In the genomic region with DNA sequence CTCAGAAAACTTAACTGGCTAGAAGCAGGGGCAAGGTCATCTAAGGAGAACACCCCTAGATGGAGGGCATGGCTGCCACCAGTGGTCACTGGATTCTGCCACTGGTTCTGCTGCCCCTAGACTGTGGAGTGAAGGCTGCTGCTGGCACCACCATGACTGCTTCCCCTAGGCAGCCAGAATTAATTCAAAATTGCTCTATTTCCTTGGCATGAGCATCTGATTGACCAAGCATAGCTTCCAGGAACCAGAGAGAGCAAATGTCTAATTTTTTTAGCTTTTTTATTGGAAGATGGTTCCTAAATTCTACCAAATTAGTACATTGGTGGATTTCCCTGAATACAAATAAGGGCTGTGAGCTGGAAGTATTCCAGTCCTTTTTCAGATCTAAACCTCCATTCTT, we compare ENCODE assay signal across 12 cellular contexts.
DNase-seq lines count a peak whose midpoint lies in the region; ATAC-seq and TF ChIP-seq lines count a peak whose summit lies in the region.
"Had no signal": no experiment of that assay in that cellular context is flagged by ENCODE, and none has a peak within 500 bp of the region (broad histone marks: within the 10 kb centered on the region; RNA-seq: fewer than 3 reads in every experiment).

No MANE protein-coding gene starts in this region.

- H3K9ac ChIP-seq in neuronal stem cell (ENCODE audit: low read depth, low read length, poor library complexity): no peak overlapping the region
- no peak overlapping the region for H3K9ac ChIP-seq in SK-N-SH

- H3K9me2 ChIP-seq in SK-N-SH: no peaks in the 10 kb centered on the region

- H3K27ac ChIP-seq in neuronal stem cell (replicated peaks; ENCODE audit: low read length) (no peak overlapping the region), upper lobe of left lung (no peak overlapping the region), SK-N-SH (ENCODE audit: low read depth in 2 of 2, low read length in 1 of 2) (no peak overlapping the region), breast epithelium (no peak overlapping the region)

- H2AK5ac ChIP-seq in neuronal stem cell (ENCODE audit: low read depth, low read length): no peak overlapping the region

- H4K91ac ChIP-seq in neuronal stem cell (ENCODE audit: low read depth, low read length, poor library complexity): no peak overlapping the region

- TF ChIP-seq EP300 in upper lobe of left lung (IDR thresholded peaks at IDR 0.05) (no peak), SK-N-SH (IDR thresholded peaks at IDR 0.05; ENCODE audit: borderline replicate concordance in 1 of 2, low read depth in 1 of 2, low read length in 1 of 2) (no peak)

- POLR2A ChIA-PET in SK-N-SH (lab: Yijun Ruan, JAX): no interaction called here

- H3K9me3 ChIP-seq in neuronal stem cell (replicated peaks in 1 of 2; ENCODE audit: control insufficient read depth in 2 of 2, insufficient read depth in 1 of 2, low read depth in 1 of 2, low read length in 2 of 2) (no peaks in the 10 kb centered on the region), upper lobe of left lung (no peaks in the 10 kb centered on the region), SK-N-SH (no peaks in the 10 kb centered on the region), breast epithelium (no peaks in the 10 kb centered on the region)

- intact Hi-C loops in breast epithelium (cut with DNase I; ENCODE audit: low total_unique reads): no loop called here

- peak overlapping the region; percentile 69 for H2BK12ac ChIP-seq in neuronal stem cell (ENCODE audit: low read length)

- no peaks in the 10 kb centered on the region for H3K36me3 ChIP-seq in neuronal stem cell (replicated peaks in 1 of 2; ENCODE audit: control insufficient read depth in 2 of 2, insufficient read depth in 2 of 2, low read length in 2 of 2)
- no peaks in the 10 kb centered on the region for H3K36me3 ChIP-seq in upper lobe of left lung
- no peaks in the 10 kb centered on the region for H3K36me3 ChIP-seq in SK-N-SH (replicated peaks in 1 of 2; ENCODE audit: control insufficient read depth in 1 of 2, insufficient read depth in 2 of 2, low read length in 1 of 2)
- no peaks in the 10 kb centered on the region for H3K36me3 ChIP-seq in breast epithelium

- H2BK120ac ChIP-seq in neuronal stem cell (ENCODE audit: low read depth, low read length): no peak overlapping the region

- TF ChIP-seq CTCF in upper lobe of left lung (IDR thresholded peaks at IDR 0.05) (no peak), SK-N-SH (IDR thresholded peaks at IDR 0.05) (no peak), breast epithelium (IDR thresholded peaks at IDR 0.05) (no peak)

- H3K79me1 ChIP-seq in neuronal stem cell (ENCODE audit: low read depth, low read length): no peaks in the 10 kb centered on the region

- H3K4ac ChIP-seq in neuronal stem cell (ENCODE audit: low read length): no peak overlapping the region

- H3K79me2 ChIP-seq in SK-N-SH (ENCODE audit: insufficient read depth): no peaks in the 10 kb centered on the region

- no peak overlapping the region for H3K14ac ChIP-seq in neuronal stem cell (ENCODE audit: low read length)

- H4K8ac ChIP-seq in neuronal stem cell (ENCODE audit: low read depth, low read length): no peak overlapping the region

- H3K18ac ChIP-seq in neuronal stem cell (ENCODE audit: low read length): peak overlapping the region; percentile 71

- DNase-seq in NCI-H446 treated with DMSO at 0.1 percent for 48 hours (lab: John Stamatoyannopoulos, UW): peak; percentile 28
- peak; percentile 7 for DNase-seq in cerebellum (ENCODE audit: low spot score)
- DNase-seq in neuronal stem cell (ENCODE audit: low spot score): no peak
- no peak for DNase-seq in upper lobe of left lung
- DNase-seq in SK-N-SH: no peak
- DNase-seq in breast epithelium (ENCODE audit: low spot score in 2 of 2): no peak
- no peak for DNase-seq in NCI-H524 treated with DMSO at 0.1 percent for 48 hours (lab: John Stamatoyannopoulos, UW)
- DNase-seq: Calu3; CD4-positive, alpha-beta T cell; DMS 273 treated with DMSO at 0.1 percent for 48 hours had no signal

- H4K20me1 ChIP-seq in SK-N-SH (ENCODE audit: insufficient read depth): no peaks in the 10 kb centered on the region

- H3K23ac ChIP-seq in neuronal stem cell (ENCODE audit: low read depth, low read length, poor library complexity): no peak overlapping the region

- no peak overlapping the region for H3K4me2 ChIP-seq in neuronal stem cell (ENCODE audit: insufficient read depth, low read length, poor library complexity, severe bottlenecking)
- no peak overlapping the region for H3K4me2 ChIP-seq in SK-N-SH

- H2BK15ac ChIP-seq in neuronal stem cell (ENCODE audit: low read length): no peak overlapping the region

- no peak for TF ChIP-seq RAD21 in SK-N-SH (IDR thresholded peaks at IDR 0.05; ENCODE audit: low read length)

- H3F3A ChIP-seq in SK-N-SH (replicated peaks; ENCODE audit: insufficient read depth): no peaks in the 10 kb centered on the region

- H3K27me3 ChIP-seq in neuronal stem cell (ENCODE audit: control insufficient read depth in 3 of 3, insufficient read depth in 3 of 3, low read depth in 1 of 3, low read length in 3 of 3) (no peaks in the 10 kb centered on the region), upper lobe of left lung (no peaks in the 10 kb centered on the region), SK-N-SH (ENCODE audit: insufficient read depth) (no peaks in the 10 kb centered on the region; the same call in 1 of the 2 replicates), breast epithelium (no peaks in the 10 kb centered on the region)

- TF ChIP-seq POLR2A in upper lobe of left lung (IDR thresholded peaks at IDR 0.05) (no peak), breast epithelium (IDR thresholded peaks at IDR 0.05) (no peak)

- peak; percentile 14 to 49 for ATAC-seq in upper lobe of left lung (ENCODE audit: low FRiP score in 2 of 2)
- ATAC-seq: GM12878, HepG2 had no signal

- H3K4me3 ChIP-seq in neuronal stem cell (ENCODE audit: low read length in 2 of 2) (no peak overlapping the region), upper lobe of left lung (no peak overlapping the region), SK-N-SH (ENCODE audit: low read depth in 2 of 2, low read length in 1 of 2) (no peak overlapping the region), breast epithelium (no peak overlapping the region)
- H3K4me3 ChIP-seq: GM12878 had no signal

- H3K4me1 ChIP-seq in neuronal stem cell (ENCODE audit: control insufficient read depth in 2 of 2, insufficient read depth in 1 of 2, low read depth in 1 of 2, low read length in 2 of 2): peaks cover 2 to 3% of the 10 kb centered on the region in 2 donors
- no peaks in the 10 kb centered on the region for H3K4me1 ChIP-seq in upper lobe of left lung
- no peaks in the 10 kb centered on the region for H3K4me1 ChIP-seq in SK-N-SH (ENCODE audit: control insufficient read depth in 1 of 2, insufficient read depth in 2 of 2, low read depth in 1 of 2, low read length in 1 of 2)
- no peaks in the 10 kb centered on the region for H3K4me1 ChIP-seq in breast epithelium

- CTCF ChIA-PET in SK-N-SH (lab: Yijun Ruan, JAX): interaction anchor here (0.6 to 1.5 kb wide), 2 partner anchors 101 to 246 kb away, joined by 3 to 4 read pairs; no protein-coding TSS in a partner anchor

- H2AFZ ChIP-seq in neuronal stem cell (ENCODE audit: low read length) (no peak overlapping the region), SK-N-SH (ENCODE audit: low read depth) (no peak overlapping the region)

- H2BK5ac ChIP-seq in neuronal stem cell (ENCODE audit: low read length): no peak overlapping the region

TF ChIP-seq in SK-N-SH, 30 proteins besides CTCF, POLR2A, EP300 and RAD21:
- no peak for TF ChIP-seq FOSL2 (IDR thresholded peaks at IDR 0.05; ENCODE audit: borderline replicate concordance, low read depth)
- no peak for TF ChIP-seq MXI1 (IDR thresholded peaks at IDR 0.05; ENCODE audit: low read depth, low read length)
- no peak for TF ChIP-seq GABPA (IDR thresholded peaks at IDR 0.05; ENCODE audit: low read depth)
- TF ChIP-seq SIN3A (IDR thresholded peaks at IDR 0.05; ENCODE audit: borderline replicate concordance, low read depth, low read length): no peak
- no peak for TF ChIP-seq TEAD4 (IDR thresholded peaks at IDR 0.05; ENCODE audit: borderline replicate concordance, insufficient read depth)

Comparison
In these comparisons a context has a peak if more than half of its experiments do, and no peak if none do; other contexts are left out.
1. DNase-seq: peak in NCI-H446 treated with DMSO at 0.1 percent for 48 hours (single experiment) and cerebellum (single experiment); none in neuronal stem cell (single experiment), upper lobe of left lung (0 of 2), SK-N-SH (single experiment), breast epithelium (0 of 2) and NCI-H524 treated with DMSO at 0.1 percent for 48 hours (single experiment).